24 cellular contexts compared by ENCODE assay signal in the genomic region with DNA sequence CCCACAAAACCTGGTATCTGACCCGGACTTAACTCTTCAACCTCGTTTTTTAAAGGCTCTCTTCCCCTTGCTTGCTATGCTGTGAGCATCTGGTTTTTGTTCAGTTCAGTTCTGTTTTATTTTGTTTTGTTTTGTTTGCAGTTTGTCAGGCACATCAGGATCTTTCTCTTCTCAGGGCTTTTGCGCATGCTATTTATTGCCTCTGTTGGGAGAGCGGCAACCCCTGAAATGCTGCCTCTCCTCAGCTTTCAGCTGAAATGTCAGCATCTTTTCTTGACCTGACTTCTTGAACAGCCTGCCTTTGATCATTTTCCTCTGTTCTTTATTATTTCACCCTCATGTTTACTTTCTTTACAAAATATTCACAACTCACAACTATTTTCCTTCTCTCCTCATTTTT.
"Had no signal": no experiment of that assay in that cellular context is flagged by ENCODE, and none has a peak within 500 bp of the region (broad histone marks: within the 10 kb centered on the region; RNA-seq: fewer than 3 reads in every experiment).

No MANE protein-coding gene starts in this region.

- H3K9me3 ChIP-seq: mucosa of descending colon, right lobe of liver, thyroid gland, upper lobe of right lung had no signal

- H3K79me2 ChIP-seq: hepatocyte had no signal

- H3K4me2 ChIP-seq: hepatocyte had no signal

- ATAC-seq: activated CD4-positive, alpha-beta T cell treated with anti-CD3 and anti-CD28 coated beads for 36 hours; mucosa of descending colon; right lobe of liver; upper lobe of right lung had no signal

- H3K27ac ChIP-seq: brain microvascular endothelial cell, coronary artery, epithelial cell of prostate, hepatocyte, right lobe of liver, skin epidermis, thyroid gland, upper lobe of right lung had no signal

- H3K36me3 ChIP-seq: brain microvascular endothelial cell, right lobe of liver, thyroid gland, upper lobe of right lung had no signal

- H3K4me1 ChIP-seq: right lobe of liver, upper lobe of right lung had no signal

- H3K27me3 ChIP-seq: brain microvascular endothelial cell, hepatocyte, right lobe of liver, thyroid gland, upper lobe of right lung had no signal

- DNase-seq: activated B cell treated with CpG ODN at 0.5 μM for 24 hours; activated CD4-positive, alpha-beta memory T cell treated with anti-CD3 and anti-CD28 coated beads for 36 hours; activated CD4-positive, alpha-beta T cell treated with anti-CD3 and anti-CD28 coated beads for 36 hours; activated effector memory CD4-positive, alpha-beta T cell treated with Interleukin-2 at 50 U/mL for 16 hours; activated naive CD4-positive, alpha-beta T cell treated with anti-CD3 and anti-CD28 coated beads for 36 hours; activated naive CD8-positive, alpha-beta T cell treated with anti-CD3 and anti-CD28 coated beads, Interleukin-2, amount 10 ng/mL, durations not matched to agents 7 days and 5 days; activated T-cell treated with anti-CD3 and anti-CD28 coated beads, Interleukin-2, amount 50 U/mL, for 48 hours; aorta; brain microvascular endothelial cell; caudate nucleus; endodermal cell; foreskin melanocyte; mucosa of descending colon; posterior cingulate gyrus; right lobe of liver; stimulated activated CD4-positive, alpha-beta T cell treated with anti-CD3 and anti-CD28 coated beads, Interleukin-1b, Interleukin-23, amount 100 ng/mL, for 48 hours; substantia nigra; T1000; thyroid gland; upper lobe of right lung had no signal

- H2AFZ ChIP-seq: hepatocyte had no signal

- H3K4me3 ChIP-seq: coronary artery, hepatocyte, mucosa of descending colon, right lobe of liver, skin epidermis, thyroid gland, upper lobe of right lung had no signal
